15 cellular contexts compared by ENCODE assay signal in the genomic region with DNA sequence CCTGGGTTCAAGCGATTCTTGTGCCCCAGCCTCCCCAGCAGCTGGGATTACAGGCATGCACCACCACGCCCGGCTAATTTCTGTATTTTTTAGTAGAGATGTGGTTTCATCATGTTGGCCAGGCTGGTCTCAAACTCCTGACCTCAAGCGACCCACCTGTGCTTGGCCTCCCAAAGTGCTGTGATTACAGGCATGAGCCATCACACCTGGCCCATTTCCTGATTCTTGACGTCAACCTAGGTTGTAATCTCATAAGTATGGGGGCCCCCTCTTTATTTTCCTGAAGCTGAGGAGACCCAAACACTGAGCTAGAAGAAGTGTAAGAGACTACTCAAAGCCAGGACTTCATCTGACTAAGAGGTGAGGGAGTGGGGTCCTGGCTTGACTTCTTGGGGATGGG. TPM values are rescaled to one million over a fixed set of nuclear protein-coding genes. Genes with fewer than 3 reads are reported as not detected.
DNase-seq lines count a peak whose midpoint lies in the region; ATAC-seq, FAIRE-seq and TF ChIP-seq lines count a peak whose summit lies in the region.
"Had no signal": no experiment of that assay in that cellular context is flagged by ENCODE, and none has a peak within 500 bp of the region (broad histone marks: within the 10 kb centered on the region; RNA-seq: fewer than 3 reads in every experiment).

No MANE protein-coding gene starts in this region.

- 62 to 67% (median 63%) methylated on average over 5 of the region's 5 CpGs for WGBS in small intestine, 3 donors

- H3K4me2 ChIP-seq in BLaER1 treated with 17β-estradiol and CSF1 and Interleukin-3, amounts not matched to agents 10 nM and 100 nM: peak overlapping the region in 7 of 11 experiments; percentile 5 to 95 (median 85); a peak in 11 of 22 replicates

- peaks cover 63% of the 10 kb centered on the region for H3K4me1 Mint-ChIP-seq in dendritic cell treated with granulocyte-macrophage colony-stimulating factor and Interleukin-4, amounts not matched to agents 40 ng/mL and 50 ng/mL, for 4 days (ENCODE audit: low read depth)

- ATAC-seq in HG03097 (IDR thresholded peaks at IDR 0.05; ENCODE audit: low FRiP score, unreplicated experiment) (no peak), sciatic nerve (no peak)

- H3K27ac ChIP-seq in BLaER1 treated with 17β-estradiol and CSF1 and Interleukin-3, amounts not matched to agents 10 nM and 100 nM: peak overlapping the region in 8 of 11 experiments; percentile 2 to 55 (median 31); a peak in 8 of 22 replicates
- peak overlapping the region; percentile 70 to 92 for H3K27ac ChIP-seq in small intestine (ENCODE audit: low read depth in 1 of 2, low read length in 1 of 2)
- H3K27ac ChIP-seq: C4-2B, GM23248 had no signal

- no peaks in the 10 kb centered on the region for H3K27me3 Mint-ChIP-seq in dendritic cell treated with granulocyte-macrophage colony-stimulating factor and Interleukin-4, amounts not matched to agents 40 ng/mL and 50 ng/mL, for 4 days

- H4K20me1 ChIP-seq in BLaER1 treated with 17β-estradiol and CSF1 and Interleukin-3, amounts not matched to agents 10 nM and 100 nM: peaks cover 0 to 36% (median 7%) of the 10 kb centered on the region in 11 experiments; a peak in 6 of 22 replicates

- H3K36me3 Mint-ChIP-seq in dendritic cell treated with granulocyte-macrophage colony-stimulating factor and Interleukin-4, amounts not matched to agents 40 ng/mL and 50 ng/mL, for 4 days (ENCODE audit: low read depth): peaks cover 3% of the 10 kb centered on the region

- no peaks in the 10 kb centered on the region for H3K9me3 Mint-ChIP-seq in dendritic cell treated with granulocyte-macrophage colony-stimulating factor and Interleukin-4, amounts not matched to agents 40 ng/mL and 50 ng/mL, for 4 days

- DNase-seq in GM12865 (ENCODE audit: low read depth): peak; percentile 55
- no peak for DNase-seq in small intestine
- no peak for DNase-seq in EL
- DNase-seq in sciatic nerve (ENCODE audit: low spot score): no peak
- DNase-seq: DMS53, GM23248, NCI-H146, NCI-H2081 treated with DMSO at 0.1 percent for 48 hours, NCI-H2227 treated with DMSO at 0.1 percent for 48 hours, NCI-H526, SHP77 treated with DMSO at 0.1 percent for 48 hours had no signal

- peaks cover 24 to 80% (median 61%) of the 10 kb centered on the region in 10 experiments for H3K4me1 ChIP-seq in BLaER1 treated with 17β-estradiol and CSF1 and Interleukin-3, amounts not matched to agents 10 nM and 100 nM
- peaks cover 9 to 19% of the 10 kb centered on the region in 2 donors for H3K4me1 ChIP-seq in small intestine (ENCODE audit: control insufficient read depth in 2 of 2, insufficient read depth in 1 of 2, low read depth in 1 of 2, low read length in 1 of 2)

- no peaks in the 10 kb centered on the region for H3K27me3 ChIP-seq in BLaER1 treated with 17β-estradiol and CSF1 and Interleukin-3, amounts not matched to agents 10 nM and 100 nM
- no peaks in the 10 kb centered on the region for H3K27me3 ChIP-seq in small intestine (ENCODE audit: control insufficient read depth in 2 of 2, insufficient read depth in 2 of 2, low read length in 2 of 2)

- no peak overlapping the region for H3K4me3 Mint-ChIP-seq in dendritic cell treated with granulocyte-macrophage colony-stimulating factor and Interleukin-4, amounts not matched to agents 40 ng/mL and 50 ng/mL, for 4 days

- no peak for FAIRE-seq in small intestine (lab: Jason Lieb, UNC)

- H3K9me3 ChIP-seq in BLaER1 treated with 17β-estradiol and CSF1 and Interleukin-3, amounts not matched to agents 10 nM and 100 nM (replicated peaks in 1 of 11): no peaks in the 10 kb centered on the region
- H3K9me3 ChIP-seq in small intestine (ENCODE audit: control insufficient read depth, low read depth): no peaks in the 10 kb centered on the region

- no peak overlapping the region for H3K4me3 ChIP-seq in BLaER1 treated with 17β-estradiol and CSF1 and Interleukin-3, amounts not matched to agents 10 nM and 100 nM
- no peak overlapping the region for H3K4me3 ChIP-seq in GM12865 (ENCODE audit: low read depth, low read length)
- no peak overlapping the region for H3K4me3 ChIP-seq in small intestine (ENCODE audit: low read depth in 1 of 2, low read length in 2 of 2)
- H3K4me3 ChIP-seq: GM23248 had no signal

- TF ChIP-seq CTCF in GM12865 (IDR thresholded peaks at IDR 0.05; ENCODE audit: insufficient read depth, low read depth, low read length, missing control alignments): no peak

- peaks cover 3 to 83% (median 22%) of the 10 kb centered on the region in 11 experiments; a peak in 18 of 22 replicates for H3K36me3 ChIP-seq in BLaER1 treated with 17β-estradiol and CSF1 and Interleukin-3, amounts not matched to agents 10 nM and 100 nM
- peaks cover 0 to 2% of the 10 kb centered on the region in 2 donors for H3K36me3 ChIP-seq in small intestine (ENCODE audit: control insufficient read depth in 2 of 2, insufficient read depth in 2 of 2, low read length in 2 of 2)

- H3K9ac ChIP-seq in BLaER1 treated with 17β-estradiol and CSF1 and Interleukin-3, amounts not matched to agents 10 nM and 100 nM: no peak overlapping the region
- H3K9ac ChIP-seq: GM23248 had no signal

- H3K27ac Mint-ChIP-seq in dendritic cell treated with granulocyte-macrophage colony-stimulating factor and Interleukin-4, amounts not matched to agents 40 ng/mL and 50 ng/mL, for 4 days: peak overlapping the region; percentile 87

- intact Hi-C loops in dendritic cell treated with granulocyte-macrophage colony-stimulating factor and Interleukin-4, amounts not matched to agents 40 ng/mL and 50 ng/mL, for 4 days (cut with micrococcal nuclease): no loop called here
- intact Hi-C loops in sciatic nerve (cut with DNase I): no loop called here

RNA-seq across cellular contexts. Expression of a gene that starts 21.8 kb away (rescaled TPM):
- polyA plus RNA-seq in small intestine: 10 to 100 TPM; 40.2 to 41.3 (median 41.2) TPM
- 17.3 TPM for total RNA-seq in sciatic nerve
